Comparison of ENCODE assay signal across 9 cellular contexts in genomic region chr15:37133619-37134018, GRCh38. TPM values are rescaled to one million over a fixed set of nuclear protein-coding genes. Genes with fewer than 3 reads are reported as not detected.
DNase-seq lines count a peak whose midpoint lies in the region; ATAC-seq, FAIRE-seq and TF ChIP-seq lines count a peak whose summit lies in the region.
"Had no signal": no experiment of that assay in that cellular context is flagged by ENCODE, and none has a peak within 500 bp of the region (broad histone marks: within the 10 kb centered on the region; RNA-seq: fewer than 3 reads in every experiment).

No MANE protein-coding gene starts in this region.

- ATAC-seq in GM19324 (IDR thresholded peaks at IDR 0.05; ENCODE audit: low FRiP score, unreplicated experiment): no peak

- no peaks in the 10 kb centered on the region for H4K20me1 ChIP-seq in osteoblast (ENCODE audit: insufficient read depth, low read length)

- no peaks in the 10 kb centered on the region for H3K9me3 ChIP-seq in osteoblast (ENCODE audit: low read depth, low read length)

- peak overlapping the region; percentile 24 for H3K4me2 ChIP-seq in osteoblast (ENCODE audit: insufficient read depth, low read length)

- FAIRE-seq in GM19239 (lab: Jason Lieb, UNC): no peak

- DNase-seq in EH (ENCODE audit: low read depth) (peak; percentile 51), NCI-H446 (lab: John Stamatoyannopoulos, UW) (peak; percentile 16 to 32), choroid plexus epithelial cell (ENCODE audit: low read depth) (peak; percentile 48), osteoblast (ENCODE audit: insufficient read length, low spot score, missing footprints) (no peak), KG1 (lab: John Stamatoyannopoulos, UW) (no peak), GM19239 (ENCODE audit: insufficient read length, low spot score) (no peak)
- DNase-seq in stimulated activated CD4-positive, alpha-beta T cell treated with anti-CD3 and anti-CD28 coated beads, Interleukin-12 subunit alpha, Interleukin-12 subunit beta, amount 100 ng/mL, for 4 hours: no peak

- H3K4me1 ChIP-seq in osteoblast (ENCODE audit: insufficient read depth, low read length): no peaks in the 10 kb centered on the region

- TF ChIP-seq CTCF in choroid plexus epithelial cell (conservative IDR thresholded peaks at IDR 0.05; ENCODE audit: low read depth, low read length) (peak; percentile 32), osteoblast (IDR thresholded peaks at IDR 0.05; ENCODE audit: extremely low read depth, low read depth, low read length) (peak; percentile 51)

- no peaks in the 10 kb centered on the region for H3K36me3 ChIP-seq in osteoblast (ENCODE audit: insufficient read depth, low read length)

- peaks cover 26% of the 10 kb centered on the region for H3K27me3 ChIP-seq in osteoblast (ENCODE audit: insufficient read depth, low read length)

- H3K4me3 ChIP-seq in choroid plexus epithelial cell (ENCODE audit: low read depth, low read length) (no peak overlapping the region), osteoblast (ENCODE audit: insufficient read depth, low read length) (no peak overlapping the region)
- H3K4me3 ChIP-seq: coronary artery had no signal

- H3K27ac ChIP-seq in osteoblast (ENCODE audit: low read depth, low read length): no peak overlapping the region
- H3K27ac ChIP-seq: coronary artery had no signal

- no peaks in the 10 kb centered on the region for H3K79me2 ChIP-seq in osteoblast (ENCODE audit: insufficient read depth, low read length)

- H2AFZ ChIP-seq in osteoblast (ENCODE audit: low read length): no peak overlapping the region

RNA-seq across cellular contexts. Expression of gene MEIS2, which starts 33.3 kb away (rescaled TPM):
- total RNA-seq in osteoblast: 14.7 and 17.7 TPM in 2 replicates

Comparison
In these comparisons a context has a peak if more than half of its experiments do, and no peak if none do; other contexts are left out.
1. DNase-seq: peak in EH (single experiment), NCI-H446 (2 of 2) and choroid plexus epithelial cell (single experiment); none in osteoblast (single experiment), stimulated activated CD4-positive, alpha-beta T cell treated with anti-CD3 and anti-CD28 coated beads, Interleukin-12 subunit alpha, Interleukin-12 subunit beta, amount 100 ng/mL, for 4 hours (single experiment), KG1 (single experiment) and GM19239 (single experiment).